In the genomic region with DNA sequence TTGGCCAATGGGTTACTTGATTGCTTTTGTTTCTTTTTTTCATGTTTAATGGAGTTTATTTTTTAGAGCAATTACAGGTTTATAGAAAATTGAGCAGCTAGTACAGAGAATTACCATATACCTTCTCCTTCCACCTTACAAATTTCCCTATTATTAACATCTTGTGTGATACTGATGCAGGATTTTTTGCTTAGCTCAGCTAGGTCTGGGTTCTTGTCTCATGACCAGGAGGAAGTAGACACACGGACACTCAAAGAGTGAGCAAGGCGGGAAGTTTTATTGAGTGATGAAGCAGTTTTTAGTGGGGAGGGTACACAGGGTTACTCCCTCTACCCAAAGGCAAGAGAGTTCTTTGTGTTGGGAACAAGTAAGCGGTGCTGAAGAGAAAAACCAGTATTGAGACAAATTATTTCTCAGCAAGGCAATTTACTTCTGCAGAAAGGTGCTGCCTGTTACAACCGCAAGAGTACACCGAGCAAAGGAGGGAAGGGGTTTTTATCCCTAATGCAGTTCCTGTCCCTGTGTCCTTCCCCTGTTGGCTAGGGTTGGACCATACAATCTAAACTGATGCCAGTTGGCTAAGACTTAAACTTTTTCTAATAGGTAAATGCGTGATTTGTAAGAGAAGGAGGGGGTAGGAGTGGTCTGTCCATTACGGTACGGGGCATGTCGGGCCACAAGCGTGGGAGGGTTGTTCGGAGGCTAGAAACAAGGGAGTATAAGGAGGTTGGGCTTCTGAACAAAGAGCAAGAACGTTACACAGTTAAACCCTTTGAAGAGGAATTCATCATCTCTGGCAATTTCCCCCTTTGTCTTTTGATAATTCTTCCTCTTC, we compare ENCODE assay signal across 15 cellular contexts.
"Had no signal": no experiment of that assay in that cellular context is flagged by ENCODE, and none has a peak within 500 bp of the region (broad histone marks: within the 10 kb centered on the region; RNA-seq: fewer than 3 reads in every experiment).

No MANE protein-coding gene starts in this region.

- H3K27ac ChIP-seq: esophagus squamous epithelium, tibial artery, WERI-Rb-1 had no signal

- FAIRE-seq: bronchial epithelial cell, urothelium cell line had no signal

- ATAC-seq: heart right ventricle; left ventricle myocardium superior; mucosa of descending colon; naive thymus-derived CD4-positive, alpha-beta T cell had no signal

- DNase-seq: activated CD4-positive, alpha-beta T cell treated with anti-CD3 and anti-CD28 coated beads, Interleukin-2, amount 50 U/mL, for 48 hours; activated T-cell treated with anti-CD3 and anti-CD28 coated beads for 4 hours; cerebellar nuclear complex; cortex of kidney; esophagus squamous epithelium; heart right ventricle; kidney glomerular epithelial cell; left ventricle myocardium superior; mucosa of descending colon; naive thymus-derived CD4-positive, alpha-beta T cell; stimulated activated naive CD4-positive, alpha-beta T cell; tibial artery; WERI-Rb-1 had no signal

- H3K27me3 ChIP-seq: esophagus squamous epithelium, heart right ventricle, tibial artery had no signal

- H3K4me3 ChIP-seq: esophagus squamous epithelium, heart right ventricle, mucosa of descending colon, tibial artery had no signal
